In genomic region chr17:3935140-3935542, GRCh38 we compare ENCODE assay signal across 8 cellular contexts. TPM values are rescaled to one million over a fixed set of nuclear protein-coding genes. Genes with fewer than 3 reads are reported as not detected.
DNase-seq lines count a peak whose midpoint lies in the region; ATAC-seq and TF ChIP-seq lines count a peak whose summit lies in the region.

No MANE protein-coding gene starts in this region.

- no peak for TF ChIP-seq POLR2A in breast epithelium (IDR thresholded peaks at IDR 0.05)

- no peaks in the 10 kb centered on the region for H4K20me1 ChIP-seq in OCI-LY1 (ENCODE audit: insufficient read depth, low read length)

- H3K9me3 ChIP-seq in OCI-LY1 (ENCODE audit: low read length) (no peaks in the 10 kb centered on the region), breast epithelium (no peaks in the 10 kb centered on the region), thoracic aorta (no peaks in the 10 kb centered on the region)

- H3K36me3 ChIP-seq in OCI-LY1 (ENCODE audit: insufficient read depth, low read length) (peaks cover 95% of the 10 kb centered on the region), breast epithelium (no peaks in the 10 kb centered on the region), thoracic aorta (peaks cover 21% of the 10 kb centered on the region)

- DNase-seq in AG09319 (ENCODE audit: extremely low read depth, low read depth) (no peak), GM19238 (ENCODE audit: insufficient read length, low spot score) (peak; percentile 44), breast epithelium (ENCODE audit: low spot score in 2 of 2) (peak; percentile 38 to 78), kidney tubule cell (ENCODE audit: low spot score) (peak; percentile 75), thoracic aorta (ENCODE audit: low spot score) (no peak)

- no peaks in the 10 kb centered on the region for H3F3A ChIP-seq in OCI-LY1 (ENCODE audit: insufficient read depth, low read length)

- H3K27ac ChIP-seq in OCI-LY1 (ENCODE audit: low read depth, low read length, poor library complexity, severe bottlenecking) (no peak overlapping the region), breast epithelium (no peak overlapping the region), thoracic aorta (no peak overlapping the region)

- H3K4me3 ChIP-seq in OCI-LY1 (ENCODE audit: low read depth, low read length, poor library complexity, severe bottlenecking) (no peak overlapping the region), breast epithelium (no peak overlapping the region), thoracic aorta (no peak overlapping the region)

- intact Hi-C loops in breast epithelium (cut with DNase I; ENCODE audit: low total_unique reads) = no loop called here

- H3K4me1 ChIP-seq in OCI-LY1 (ENCODE audit: insufficient read depth, low read length, severe bottlenecking) = no peaks in the 10 kb centered on the region
- no peaks in the 10 kb centered on the region for H3K4me1 ChIP-seq in breast epithelium
- H3K4me1 ChIP-seq in thoracic aorta (ENCODE audit: control insufficient read depth in 1 of 2, low read depth in 2 of 2) = peaks cover 0 to 5% of the 10 kb centered on the region in 2 donors

- H3K27me3 ChIP-seq in OCI-LY1 (ENCODE audit: insufficient read depth, low read length) = no peaks in the 10 kb centered on the region
- no peaks in the 10 kb centered on the region for H3K27me3 ChIP-seq in breast epithelium
- H3K27me3 ChIP-seq in thoracic aorta (replicated peaks; ENCODE audit: insufficient read depth) = no peaks in the 10 kb centered on the region

- H3K9me2 ChIP-seq in OCI-LY1 (ENCODE audit: low read depth, low read length) = no peaks in the 10 kb centered on the region

- H3K4me2 ChIP-seq in OCI-LY1 (ENCODE audit: low read length) = no peak overlapping the region

- H3K9ac ChIP-seq in OCI-LY1 (ENCODE audit: low read length) = no peak overlapping the region

- ATAC-seq in thoracic aorta (ENCODE audit: insufficient number of reproducible peaks, low FRiP score, low read depth) = peak; percentile 36
- no peak for ATAC-seq in HG03460 (IDR thresholded peaks at IDR 0.05; ENCODE audit: unreplicated experiment)
- ATAC-seq in GM19397 (IDR thresholded peaks at IDR 0.05; ENCODE audit: unreplicated experiment) = no peak

- TF ChIP-seq CTCF in AG09319 (IDR thresholded peaks at IDR 0.05; ENCODE audit: low read depth, low read length) (peak; percentile 25), OCI-LY1 (IDR thresholded peaks at IDR 0.05; ENCODE audit: low read length) (peak; percentile 64), breast epithelium (IDR thresholded peaks at IDR 0.05) (peak; percentile 26 to 69 (median 63)), thoracic aorta (IDR thresholded peaks at IDR 0.05) (peak; percentile 56)

- H2AFZ ChIP-seq in OCI-LY1 (ENCODE audit: low read length) = no peak overlapping the region

- no peaks in the 10 kb centered on the region for H3K79me2 ChIP-seq in OCI-LY1 (ENCODE audit: insufficient read depth, low read length)

RNA-seq across cellular contexts. Expression of gene P2RX1, which starts 18.9 kb away (rescaled TPM):
- 1 to 10 TPM; 1.2 to 3.5 (median 2.0) TPM for total RNA-seq in breast epithelium
- total RNA-seq in thoracic aorta = 1 to 10 TPM in 1 of 2 donors, under 1 TPM in 1; 0.63 to 7.3 TPM

RNA-seq across cellular contexts. Expression of gene ATP2A3, which starts 29.1 kb away (rescaled TPM):
- total RNA-seq in breast epithelium (10 to 100 TPM in 1 of 3 donors, 1 to 10 TPM in 2; 2.6 to 15.1 (median 9.8) TPM), thoracic aorta (10 to 100 TPM; 37.2 to 50.4 TPM)

RNA-seq across cellular contexts. Expression of gene CAMKK1, which starts 42.3 kb away (rescaled TPM):
- total RNA-seq in breast epithelium (1 to 10 TPM; 3.0 to 7.8 (median 6.9) TPM), thoracic aorta (1 to 10 TPM; 1.8 to 4.7 TPM)

Comparison
In these comparisons a context has a peak if more than half of its experiments do, and no peak if none do; other contexts are left out.
1. DNase-seq: peak in GM19238 (single experiment), breast epithelium (2 of 2) and kidney tubule cell (single experiment); none in AG09319 (single experiment) and thoracic aorta (single experiment).
2. Peak in every context shown above with its lines, with median percentiles within 50 percentile points of each other: CTCF ChIP-seq.